ENCODE assay signal across 14 cellular contexts in the genomic region with DNA sequence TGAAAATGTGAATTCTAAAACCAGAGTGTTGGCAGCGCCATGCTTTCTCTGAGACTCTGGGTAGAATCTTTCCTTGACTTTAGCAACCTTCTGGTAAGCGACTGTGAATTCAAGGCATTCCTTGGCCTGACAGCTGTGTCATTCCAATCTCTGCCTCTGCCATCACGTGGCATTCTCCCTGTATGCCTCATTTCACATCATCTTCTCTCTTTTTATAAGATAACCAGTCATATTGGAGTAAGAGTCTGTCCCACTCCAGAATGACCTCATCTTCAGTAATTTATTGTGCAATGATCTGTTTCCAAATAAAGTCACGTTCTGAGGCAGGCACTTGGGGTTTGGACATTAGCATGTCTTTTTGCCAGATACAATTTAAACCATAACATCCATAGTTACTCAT.
DNase-seq lines count a peak whose midpoint lies in the region; ATAC-seq and TF ChIP-seq lines count a peak whose summit lies in the region.
"Had no signal": no experiment of that assay in that cellular context is flagged by ENCODE, and none has a peak within 500 bp of the region (broad histone marks: within the 10 kb centered on the region; RNA-seq: fewer than 3 reads in every experiment).

No MANE protein-coding gene starts in this region.

- H3K4me2 ChIP-seq in mesenchymal stem cell (ENCODE audit: low read length, poor library complexity, severe bottlenecking) = no peak overlapping the region

- H4K8ac ChIP-seq in mesenchymal stem cell (ENCODE audit: low read length) = peak overlapping the region; percentile 47

- no peaks in the 10 kb centered on the region for H3K27me3 Mint-ChIP-seq in chondrocyte (ENCODE audit: low read depth)
- H3K27me3 Mint-ChIP-seq: CD4-positive, CD25-positive, alpha-beta regulatory T cell had no signal

- H3K9me3 Mint-ChIP-seq in chondrocyte (ENCODE audit: low read depth) = no peaks in the 10 kb centered on the region

- H2BK120ac ChIP-seq in mesenchymal stem cell (ENCODE audit: low read depth, low read length) = no peak overlapping the region

- H3K9me3 ChIP-seq in AG04450 (ENCODE audit: control insufficient read depth, insufficient read depth, low read length) = no peaks in the 10 kb centered on the region
- H3K9me3 ChIP-seq in mesenchymal stem cell (ENCODE audit: control insufficient read depth, low read length) = no peaks in the 10 kb centered on the region
- H3K9me3 ChIP-seq: adrenal gland, heart left ventricle had no signal

- H3K4me1 ChIP-seq in mesenchymal stem cell (ENCODE audit: control insufficient read depth, insufficient read depth, low read depth, low read length) = peaks cover 2% of the 10 kb centered on the region
- H3K4me1 ChIP-seq: adrenal gland, heart left ventricle had no signal

- no peak for TF ChIP-seq CTCF in AG04450 (IDR thresholded peaks at IDR 0.05; ENCODE audit: low read depth, low read length)
- no peak for TF ChIP-seq CTCF in chondrocyte (IDR thresholded peaks at IDR 0.05)

- peak overlapping the region; percentile 55 for H3K9ac ChIP-seq in mesenchymal stem cell (ENCODE audit: low read length)

- POLR2A ChIA-PET in AG04450 (lab: Yijun Ruan, JAX) = no interaction called here

- no peak overlapping the region for H2BK5ac ChIP-seq in mesenchymal stem cell (ENCODE audit: low read depth, low read length, poor library complexity, severe bottlenecking)

- no peaks in the 10 kb centered on the region for H3K79me1 ChIP-seq in mesenchymal stem cell (replicated peaks; ENCODE audit: low read length, poor library complexity, severe bottlenecking)

- no peak overlapping the region for H3K4ac ChIP-seq in mesenchymal stem cell (ENCODE audit: low read depth in 1 of 2, low read length in 2 of 2)

- no peaks in the 10 kb centered on the region for H3K27me3 ChIP-seq in AG04450 (ENCODE audit: control insufficient read depth, insufficient read depth, low read length)
- H3K27me3 ChIP-seq in mesenchymal stem cell (ENCODE audit: control insufficient read depth in 1 of 2, insufficient read depth in 1 of 2, low read length in 2 of 2) = no peaks in the 10 kb centered on the region
- H3K27me3 ChIP-seq: adrenal gland, heart left ventricle had no signal

- WGBS in mesenchymal stem cell = 36% methylated on average over 3 of the region's 4 CpGs

- no peaks in the 10 kb centered on the region for H3K36me3 Mint-ChIP-seq in chondrocyte (ENCODE audit: low read depth)
- H3K36me3 Mint-ChIP-seq: CD4-positive, CD25-positive, alpha-beta regulatory T cell had no signal

- ATAC-seq in GM21717 (IDR thresholded peaks at IDR 0.05; ENCODE audit: unreplicated experiment) (no peak), HG03175 (IDR thresholded peaks at IDR 0.05; ENCODE audit: unreplicated experiment) (no peak)
- ATAC-seq: Panc1 had no signal

- H2BK12ac ChIP-seq in mesenchymal stem cell (ENCODE audit: low read length in 2 of 2) = no peak overlapping the region

- H2AK5ac ChIP-seq in mesenchymal stem cell (ENCODE audit: low read length, severe bottlenecking) = no peak overlapping the region

- H3K14ac ChIP-seq in mesenchymal stem cell (ENCODE audit: low read length in 2 of 2) = no peak overlapping the region

- CTCF ChIA-PET in AG04450 (lab: Charles Lee) = no interaction called here

- no peak overlapping the region for H2AFZ ChIP-seq in mesenchymal stem cell (ENCODE audit: low read depth, low read length)

- H3K27ac Mint-ChIP-seq in chondrocyte (ENCODE audit: unreplicated experiment) = peak overlapping the region; percentile 88
- H3K27ac Mint-ChIP-seq: CD4-positive, CD25-positive, alpha-beta regulatory T cell had no signal

- no peak overlapping the region for H3K18ac ChIP-seq in mesenchymal stem cell (ENCODE audit: low read depth in 1 of 2, low read length in 2 of 2)

- H2BK15ac ChIP-seq in mesenchymal stem cell (ENCODE audit: low read depth, poor library complexity, severe bottlenecking) = no peak overlapping the region

- DNase-seq in AG04450 (ENCODE audit: low read depth, low spot score) (peak; percentile 90), M059J (ENCODE audit: low read depth) (peak; percentile 94), chondrocyte (ENCODE audit: low spot score) (no peak), mesenchymal stem cell (peak; percentile 96), NCI-H345 treated with DMSO at 0.1 percent for 48 hours (lab: John Stamatoyannopoulos, UW; ENCODE audit: unreplicated experiment) (no peak)
- no peak for DNase-seq in stimulated activated CD4-positive, alpha-beta T cell treated with anti-CD3 and anti-CD28 coated beads, Interleukin-4, amount 100 ng/mL, for 4 hours
- DNase-seq: CD4-positive, CD25-positive, alpha-beta regulatory T cell; NCI-H1092; stimulated activated CD4-positive, alpha-beta T cell treated with anti-CD3 and anti-CD28 coated beads, Interleukin-4, amount 100 ng/mL, for 24 hours had no signal

- H4K91ac ChIP-seq in mesenchymal stem cell (ENCODE audit: low read length) = no peak overlapping the region

- no peak overlapping the region for H3K4me3 Mint-ChIP-seq in chondrocyte (ENCODE audit: unreplicated experiment)
- H3K4me3 Mint-ChIP-seq: CD4-positive, CD25-positive, alpha-beta regulatory T cell had no signal

- H3K23ac ChIP-seq in mesenchymal stem cell (ENCODE audit: low read length in 2 of 2) = no peak overlapping the region

- peaks cover 18% of the 10 kb centered on the region for H3K4me1 Mint-ChIP-seq in chondrocyte (ENCODE audit: low read depth)
- H3K4me1 Mint-ChIP-seq: CD4-positive, CD25-positive, alpha-beta regulatory T cell had no signal

- no peaks in the 10 kb centered on the region for H3K36me3 ChIP-seq in mesenchymal stem cell (ENCODE audit: control insufficient read depth in 1 of 2, insufficient read depth in 2 of 2, low read depth in 1 of 2, low read length in 2 of 2)
- H3K36me3 ChIP-seq: adrenal gland, heart left ventricle had no signal

- H3K27ac ChIP-seq in AG04450 (ENCODE audit: low read depth, low read length) (peak overlapping the region; percentile 77), mesenchymal stem cell (ENCODE audit: low read length, poor library complexity, severe bottlenecking) (peak overlapping the region; percentile 38)

- H3K4me3 ChIP-seq in AG04450 (ENCODE audit: low read depth, low read length) (no peak overlapping the region), mesenchymal stem cell (ENCODE audit: insufficient read depth in 1 of 2, low read depth in 1 of 2, low read length in 2 of 2) (no peak overlapping the region)
- H3K4me3 ChIP-seq: adrenal gland, heart left ventricle had no signal

Comparison
In these comparisons a context has a peak if more than half of its experiments do, and no peak if none do; other contexts are left out.
1. DNase-seq: peak in AG04450 (single experiment), M059J (single experiment) and mesenchymal stem cell (single experiment); none in chondrocyte (single experiment), stimulated activated CD4-positive, alpha-beta T cell treated with anti-CD3 and anti-CD28 coated beads, Interleukin-4, amount 100 ng/mL, for 4 hours (0 of 2) and NCI-H345 treated with DMSO at 0.1 percent for 48 hours (single experiment).